Comparison of ENCODE assay signal across 8 cellular contexts in the genomic region with DNA sequence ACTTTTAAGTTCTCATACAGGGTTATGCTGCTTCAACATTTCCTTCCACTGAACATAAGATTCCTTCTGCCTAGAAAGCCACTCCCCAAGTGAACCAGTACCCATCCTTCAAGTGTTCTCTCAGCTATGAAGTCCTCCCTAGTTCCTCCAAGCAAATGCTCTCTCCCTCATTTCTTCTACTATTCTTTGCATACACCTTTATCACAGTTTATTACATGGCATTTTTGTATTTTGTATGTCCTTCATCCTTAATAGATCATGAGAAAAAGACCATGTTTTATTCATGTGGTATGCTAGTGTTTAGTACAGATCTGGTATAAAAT. TPM values are rescaled to one million over a fixed set of nuclear protein-coding genes. Genes with fewer than 3 reads are reported as not detected.
A peak's percentile ranks its signal among the peaks of the same experiment; 100 is the strongest.
DNase-seq lines count a peak whose midpoint lies in the region; ATAC-seq lines count a peak whose summit lies in the region.

No MANE protein-coding gene starts in this region.

- no peaks in the 10 kb centered on the region for H3K27me3 ChIP-seq in SJSA1 (replicated peaks)
- H3K27me3 ChIP-seq in stomach smooth muscle (ENCODE audit: control insufficient read depth in 1 of 2, insufficient read depth in 2 of 2, low read length in 2 of 2), result no peaks in the 10 kb centered on the region

- peaks cover 65% of the 10 kb centered on the region for H3K4me1 Mint-ChIP-seq in activated T-cell treated with anti-CD3 and anti-CD28 coated beads, Interleukin-2, amount 50 U/mL, for 24 hours (ENCODE audit: low read depth)

- no peak overlapping the region for H3K9ac ChIP-seq in stomach smooth muscle (ENCODE audit: low read length in 2 of 2)

- H3K27ac Mint-ChIP-seq in activated T-cell treated with anti-CD3 and anti-CD28 coated beads, Interleukin-2, amount 50 U/mL, for 24 hours, result no peak overlapping the region

- ATAC-seq in GM19467 (IDR thresholded peaks at IDR 0.05; ENCODE audit: unreplicated experiment) (no peak), GM18870 (IDR thresholded peaks at IDR 0.05; ENCODE audit: unreplicated experiment) (no peak), HG02970 (IDR thresholded peaks at IDR 0.05; ENCODE audit: low FRiP score, unreplicated experiment) (no peak)

- H3K9me3 ChIP-seq in SJSA1 (replicated peaks), result no peaks in the 10 kb centered on the region; the same call in 1 of the 2 replicates
- H3K9me3 ChIP-seq in stomach smooth muscle (ENCODE audit: control insufficient read depth in 2 of 2, low read length in 2 of 2), result no peaks in the 10 kb centered on the region

- H3K36me3 Mint-ChIP-seq in activated T-cell treated with anti-CD3 and anti-CD28 coated beads, Interleukin-2, amount 50 U/mL, for 24 hours (ENCODE audit: low read depth), result peaks cover 30% of the 10 kb centered on the region

- no peak for DNase-seq in activated T-cell treated with anti-CD3 and anti-CD28 coated beads, Interleukin-2, amount 50 U/mL, for 24 hours
- no peak for DNase-seq in activated T-cell treated with anti-CD3 and anti-CD28 coated beads, Interleukin-2, amount 50 U/mL, for 48 hours
- DNase-seq in SJSA1 (ENCODE audit: low read depth in 1 of 2, low spot score in 2 of 2), result peak in 1 of 2 experiments; percentile 9
- DNase-seq in glomerular visceral epithelial cell (ENCODE audit: extremely low spot score), result peak; percentile 20

- no peaks in the 10 kb centered on the region for H3K27me3 Mint-ChIP-seq in activated T-cell treated with anti-CD3 and anti-CD28 coated beads, Interleukin-2, amount 50 U/mL, for 24 hours

- H3K4me3 Mint-ChIP-seq in activated T-cell treated with anti-CD3 and anti-CD28 coated beads, Interleukin-2, amount 50 U/mL, for 24 hours, result peak overlapping the region; percentile 81

- peak overlapping the region; percentile 92 for H3K4me3 ChIP-seq in SJSA1
- H3K4me3 ChIP-seq in stomach smooth muscle (ENCODE audit: low read length in 2 of 2), result peak overlapping the region; percentile 36 to 89

- H3K4me1 ChIP-seq in SJSA1 (replicated peaks) (peaks cover 12% of the 10 kb centered on the region), stomach smooth muscle (ENCODE audit: control insufficient read depth, insufficient read depth, low read length) (peaks cover 13% of the 10 kb centered on the region)

- H3K27ac ChIP-seq in SJSA1 (no peak overlapping the region), stomach smooth muscle (ENCODE audit: low read length) (no peak overlapping the region)

- no peaks in the 10 kb centered on the region for H3K9me3 Mint-ChIP-seq in activated T-cell treated with anti-CD3 and anti-CD28 coated beads, Interleukin-2, amount 50 U/mL, for 24 hours

- peaks cover 15% of the 10 kb centered on the region for H3K36me3 ChIP-seq in SJSA1
- H3K36me3 ChIP-seq in stomach smooth muscle (ENCODE audit: control insufficient read depth in 2 of 2, insufficient read depth in 2 of 2, low read length in 2 of 2), result peaks cover 0 to 2% of the 10 kb centered on the region in 2 donors

RNA-seq across cellular contexts. Expression of a gene that starts 1.9 kb away (rescaled TPM):
- 45.3 and 53.6 TPM in 2 replicates for total RNA-seq in SJSA1 (2014; rRNA removed; shearing (Covaris generic))
